In the genomic region with DNA sequence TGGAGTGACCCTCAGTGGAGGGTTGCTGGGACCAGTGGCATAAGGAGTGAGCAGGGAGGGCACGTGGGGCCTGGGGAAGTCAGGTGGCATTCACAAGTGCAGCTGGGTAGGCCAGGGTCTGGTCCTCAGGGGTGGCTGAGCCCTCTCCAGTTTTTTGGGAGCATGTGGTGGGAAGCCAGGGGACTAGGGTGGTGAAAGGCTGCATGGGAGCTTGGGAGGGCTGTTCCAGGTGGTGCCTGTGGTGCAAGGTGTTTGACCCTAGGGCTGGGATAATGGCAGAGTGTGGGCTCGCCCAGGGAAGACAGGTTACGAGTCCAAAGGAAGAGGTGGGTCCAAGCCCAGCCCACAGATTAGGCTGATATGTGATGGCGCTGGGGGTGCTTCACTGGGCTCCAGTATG, we compare ENCODE assay signal across 1 cellular context.
TF ChIP-seq lines count a peak whose summit lies in the region.

No MANE protein-coding gene starts in this region.

TF ChIP-seq in HepG2, 621 proteins besides CTCF, POLR2A, EP300 and RAD21:
- TF ChIP-seq AKAP8 (CRISPR knock-in tag; IDR thresholded peaks at IDR 0.05), result no peak
- TF ChIP-seq, protein P1, sequence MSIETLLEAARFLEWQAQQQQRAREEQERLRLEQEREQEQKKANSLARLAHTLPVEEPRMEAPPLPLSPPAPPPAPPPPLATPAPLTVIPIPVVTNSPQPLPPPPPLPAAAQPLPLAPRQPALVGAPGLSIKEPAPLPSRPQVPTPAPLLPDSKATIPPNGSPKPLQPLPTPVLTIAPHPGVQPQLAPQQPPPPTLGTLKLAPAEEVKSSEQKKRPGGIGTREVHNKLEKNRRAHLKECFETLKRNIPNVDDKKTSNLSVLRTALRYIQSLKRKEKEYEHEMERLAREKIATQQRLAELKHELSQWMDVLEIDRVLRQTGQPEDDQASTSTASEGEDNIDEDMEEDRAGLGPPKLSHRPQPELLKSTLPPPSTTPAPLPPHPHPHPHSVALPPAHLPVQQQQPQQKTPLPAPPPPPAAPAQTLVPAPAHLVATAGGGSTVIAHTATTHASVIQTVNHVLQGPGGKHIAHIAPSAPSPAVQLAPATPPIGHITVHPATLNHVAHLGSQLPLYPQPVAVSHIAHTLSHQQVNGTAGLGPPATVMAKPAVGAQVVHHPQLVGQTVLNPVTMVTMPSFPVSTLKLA (IDR thresholded peaks at IDR 0.05), result peak; percentile 67
- TF ChIP-seq MED8 (CRISPR knock-in tag; IDR thresholded peaks at IDR 0.05; ENCODE audit: insufficient replicate concordance), result no peak
